Comparison of ENCODE assay signal across 8 cellular contexts in genomic region chr1:89633103-89633744, GRCh38. TPM values are rescaled to one million over a fixed set of nuclear protein-coding genes. Genes with fewer than 3 reads are reported as not detected.
DNase-seq lines count a peak whose midpoint lies in the region; ATAC-seq lines count a peak whose summit lies in the region.

Gene LRRC8C (plus strand): TSS chr1:89633120. CDS start chr1:89686474, 53,354 bp downstream.

- H3K36me3 ChIP-seq in rectal smooth muscle tissue (ENCODE audit: control insufficient read depth, insufficient read depth, low read length), result no peaks in the 10 kb centered on the region

- DNase-seq in HuH-7.5 (ENCODE audit: low spot score), result peak; percentile 35
- peak; percentile 54 for DNase-seq in SW480 (ENCODE audit: low spot score)
- peak; percentile 40 for DNase-seq in amniotic stem cell (lab: John Stamatoyannopoulos, UW)
- DNase-seq in left ventricle myocardium superior, result peak; percentile 78
- no peak for DNase-seq in COLO829 (ENCODE audit: low spot score)

- intact Hi-C loops in left ventricle myocardium superior (cut with micrococcal nuclease), result loop anchor here (2.0 kb wide), 1 partner anchor 130 kb away; no protein-coding TSS in a partner anchor

- peak within 1 kb of the TSS; percentile 66 for H3K27ac ChIP-seq in rectal smooth muscle tissue (ENCODE audit: low read depth, low read length)

- no peaks in the 10 kb centered on the region for H3K4me1 ChIP-seq in rectal smooth muscle tissue (ENCODE audit: control insufficient read depth, insufficient read depth, low read length)

- H3K27me3 ChIP-seq in rectal smooth muscle tissue (ENCODE audit: control insufficient read depth, insufficient read depth, low read length), result peaks cover 5% of the 10 kb centered on the region

- H3K9ac ChIP-seq in rectal smooth muscle tissue (ENCODE audit: low read length), result peak within 1 kb of the TSS; percentile 59

- H3K4me3 ChIP-seq in GM08714 (ENCODE audit: low read length) (peak within 1 kb of the TSS; percentile 78), rectal smooth muscle tissue (ENCODE audit: low read length) (peak within 1 kb of the TSS; percentile 85)

- ATAC-seq in GM21717 (IDR thresholded peaks at IDR 0.05; ENCODE audit: unreplicated experiment) (peak; percentile 51), left ventricle myocardium superior (peak; percentile 71)

RNA-seq across cellular contexts. Expression of gene LRRC8C, which starts in this region (rescaled TPM):
- total RNA-seq in left ventricle myocardium superior, result 6.8 TPM
